In the genomic region with DNA sequence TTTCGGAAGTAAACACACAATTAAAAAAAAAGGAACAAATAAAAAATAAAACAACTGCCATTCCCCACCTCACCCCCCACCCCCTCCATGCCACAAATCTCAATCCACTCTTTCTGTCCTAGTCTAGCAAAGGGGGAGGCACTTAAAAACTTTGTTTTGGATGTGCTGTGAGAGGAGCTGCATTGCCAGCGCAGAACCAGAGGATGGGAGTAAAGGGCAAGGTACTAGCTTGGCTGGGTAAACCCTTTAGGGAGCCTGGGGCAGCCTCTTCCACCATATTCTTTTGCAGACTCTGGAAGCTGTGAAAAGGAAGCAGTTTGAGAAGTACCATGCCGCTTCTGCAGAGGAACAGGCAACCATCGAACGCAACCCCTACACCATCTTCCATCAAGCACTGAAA, we compare ENCODE assay signal across 2 cellular contexts.
TF ChIP-seq lines count a peak whose summit lies in the region.

No MANE protein-coding gene starts in this region.

TF ChIP-seq in SK-N-SH, 30 proteins besides CTCF, POLR2A, EP300 and RAD21:
- TF ChIP-seq, protein P1, sequence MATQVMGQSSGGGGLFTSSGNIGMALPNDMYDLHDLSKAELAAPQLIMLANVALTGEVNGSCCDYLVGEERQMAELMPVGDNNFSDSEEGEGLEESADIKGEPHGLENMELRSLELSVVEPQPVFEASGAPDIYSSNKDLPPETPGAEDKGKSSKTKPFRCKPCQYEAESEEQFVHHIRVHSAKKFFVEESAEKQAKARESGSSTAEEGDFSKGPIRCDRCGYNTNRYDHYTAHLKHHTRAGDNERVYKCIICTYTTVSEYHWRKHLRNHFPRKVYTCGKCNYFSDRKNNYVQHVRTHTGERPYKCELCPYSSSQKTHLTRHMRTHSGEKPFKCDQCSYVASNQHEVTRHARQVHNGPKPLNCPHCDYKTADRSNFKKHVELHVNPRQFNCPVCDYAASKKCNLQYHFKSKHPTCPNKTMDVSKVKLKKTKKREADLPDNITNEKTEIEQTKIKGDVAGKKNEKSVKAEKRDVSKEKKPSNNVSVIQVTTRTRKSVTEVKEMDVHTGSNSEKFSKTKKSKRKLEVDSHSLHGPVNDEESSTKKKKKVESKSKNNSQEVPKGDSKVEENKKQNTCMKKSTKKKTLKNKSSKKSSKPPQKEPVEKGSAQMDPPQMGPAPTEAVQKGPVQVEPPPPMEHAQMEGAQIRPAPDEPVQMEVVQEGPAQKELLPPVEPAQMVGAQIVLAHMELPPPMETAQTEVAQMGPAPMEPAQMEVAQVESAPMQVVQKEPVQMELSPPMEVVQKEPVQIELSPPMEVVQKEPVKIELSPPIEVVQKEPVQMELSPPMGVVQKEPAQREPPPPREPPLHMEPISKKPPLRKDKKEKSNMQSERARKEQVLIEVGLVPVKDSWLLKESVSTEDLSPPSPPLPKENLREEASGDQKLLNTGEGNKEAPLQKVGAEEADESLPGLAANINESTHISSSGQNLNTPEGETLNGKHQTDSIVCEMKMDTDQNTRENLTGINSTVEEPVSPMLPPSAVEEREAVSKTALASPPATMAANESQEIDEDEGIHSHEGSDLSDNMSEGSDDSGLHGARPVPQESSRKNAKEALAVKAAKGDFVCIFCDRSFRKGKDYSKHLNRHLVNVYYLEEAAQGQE (IDR thresholded peaks at IDR 0.05; ENCODE audit: low read depth, low read length), result no peak
- TF ChIP-seq RCOR1 (IDR thresholded peaks at IDR 0.05; ENCODE audit: low read length) (no peak), GATA2 (CRISPR knock-in tag; IDR thresholded peaks at IDR 0.05) (no peak), MXI1 (IDR thresholded peaks at IDR 0.05; ENCODE audit: low read depth, low read length) (no peak), CHD2 (IDR thresholded peaks at IDR 0.05; ENCODE audit: low read length, partially characterized antibody) (no peak), EZH2phosphoT487 (IDR thresholded peaks at IDR 0.05; ENCODE audit: borderline replicate concordance, low read depth) (no peak), TEAD4 (IDR thresholded peaks at IDR 0.05; ENCODE audit: borderline replicate concordance, insufficient read depth) (no peak), GABPA (IDR thresholded peaks at IDR 0.05; ENCODE audit: low read depth) (no peak), JUND (IDR thresholded peaks at IDR 0.05) (no peak), ELF1 (IDR thresholded peaks at IDR 0.05) (no peak), YY1 (IDR thresholded peaks at IDR 0.05; ENCODE audit: low read depth) (no peak), NRF1 (IDR thresholded peaks at IDR 0.05; ENCODE audit: low read depth, low read length) (no peak), RXRA (IDR thresholded peaks at IDR 0.05; ENCODE audit: borderline replicate concordance, low read depth) (no peak), FOXJ3 (CRISPR knock-in tag; IDR thresholded peaks at IDR 0.05) (no peak), NFIC (IDR thresholded peaks at IDR 0.05; ENCODE audit: borderline replicate concordance) (no peak), SIN3A (IDR thresholded peaks at IDR 0.05; ENCODE audit: borderline replicate concordance, low read depth, low read length) (no peak)
- TF ChIP-seq, protein P2, sequence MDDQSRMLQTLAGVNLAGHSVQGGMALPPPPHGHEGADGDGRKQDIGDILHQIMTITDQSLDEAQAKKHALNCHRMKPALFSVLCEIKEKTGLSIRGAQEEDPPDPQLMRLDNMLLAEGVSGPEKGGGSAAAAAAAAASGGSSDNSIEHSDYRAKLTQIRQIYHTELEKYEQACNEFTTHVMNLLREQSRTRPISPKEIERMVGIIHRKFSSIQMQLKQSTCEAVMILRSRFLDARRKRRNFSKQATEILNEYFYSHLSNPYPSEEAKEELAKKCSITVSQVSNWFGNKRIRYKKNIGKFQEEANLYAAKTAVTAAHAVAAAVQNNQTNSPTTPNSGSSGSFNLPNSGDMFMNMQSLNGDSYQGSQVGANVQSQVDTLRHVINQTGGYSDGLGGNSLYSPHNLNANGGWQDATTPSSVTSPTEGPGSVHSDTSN (IDR thresholded peaks at IDR 0.05), result no peak
- TF ChIP-seq, protein P3, sequence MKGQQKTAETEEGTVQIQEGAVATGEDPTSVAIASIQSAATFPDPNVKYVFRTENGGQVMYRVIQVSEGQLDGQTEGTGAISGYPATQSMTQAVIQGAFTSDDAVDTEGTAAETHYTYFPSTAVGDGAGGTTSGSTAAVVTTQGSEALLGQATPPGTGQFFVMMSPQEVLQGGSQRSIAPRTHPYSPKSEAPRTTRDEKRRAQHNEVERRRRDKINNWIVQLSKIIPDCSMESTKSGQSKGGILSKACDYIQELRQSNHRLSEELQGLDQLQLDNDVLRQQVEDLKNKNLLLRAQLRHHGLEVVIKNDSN (IDR thresholded peaks at IDR 0.05; ENCODE audit: borderline replicate concordance, low read depth), result no peak
- TF ChIP-seq, protein P4, sequence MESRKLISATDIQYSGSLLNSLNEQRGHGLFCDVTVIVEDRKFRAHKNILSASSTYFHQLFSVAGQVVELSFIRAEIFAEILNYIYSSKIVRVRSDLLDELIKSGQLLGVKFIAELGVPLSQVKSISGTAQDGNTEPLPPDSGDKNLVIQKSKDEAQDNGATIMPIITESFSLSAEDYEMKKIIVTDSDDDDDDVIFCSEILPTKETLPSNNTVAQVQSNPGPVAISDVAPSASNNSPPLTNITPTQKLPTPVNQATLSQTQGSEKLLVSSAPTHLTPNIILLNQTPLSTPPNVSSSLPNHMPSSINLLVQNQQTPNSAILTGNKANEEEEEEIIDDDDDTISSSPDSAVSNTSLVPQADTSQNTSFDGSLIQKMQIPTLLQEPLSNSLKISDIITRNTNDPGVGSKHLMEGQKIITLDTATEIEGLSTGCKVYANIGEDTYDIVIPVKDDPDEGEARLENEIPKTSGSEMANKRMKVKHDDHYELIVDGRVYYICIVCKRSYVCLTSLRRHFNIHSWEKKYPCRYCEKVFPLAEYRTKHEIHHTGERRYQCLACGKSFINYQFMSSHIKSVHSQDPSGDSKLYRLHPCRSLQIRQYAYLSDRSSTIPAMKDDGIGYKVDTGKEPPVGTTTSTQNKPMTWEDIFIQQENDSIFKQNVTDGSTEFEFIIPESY (IDR thresholded peaks at IDR 0.05; ENCODE audit: borderline replicate concordance, low read depth), result no peak
- TF ChIP-seq, protein P5, sequence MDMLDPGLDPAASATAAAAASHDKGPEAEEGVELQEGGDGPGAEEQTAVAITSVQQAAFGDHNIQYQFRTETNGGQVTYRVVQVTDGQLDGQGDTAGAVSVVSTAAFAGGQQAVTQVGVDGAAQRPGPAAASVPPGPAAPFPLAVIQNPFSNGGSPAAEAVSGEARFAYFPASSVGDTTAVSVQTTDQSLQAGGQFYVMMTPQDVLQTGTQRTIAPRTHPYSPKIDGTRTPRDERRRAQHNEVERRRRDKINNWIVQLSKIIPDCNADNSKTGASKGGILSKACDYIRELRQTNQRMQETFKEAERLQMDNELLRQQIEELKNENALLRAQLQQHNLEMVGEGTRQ (IDR thresholded peaks at IDR 0.05; ENCODE audit: borderline replicate concordance, low read depth, low read length), result no peak

TF ChIP-seq in SK-N-SH treated with all-trans-retinoic acid at 6 μM for 48 hours, 23 proteins besides CTCF, POLR2A, EP300 and RAD21:
- no peak for TF ChIP-seq GLIS3 (CRISPR knock-in tag; IDR thresholded peaks at IDR 0.05)
- TF ChIP-seq TCF4 (CRISPR knock-in tag; IDR thresholded peaks at IDR 0.05; ENCODE audit: borderline replicate concordance), result no peak
- TF ChIP-seq TOX (CRISPR knock-in tag; IDR thresholded peaks at IDR 0.05; ENCODE audit: borderline replicate concordance), result no peak
- TF ChIP-seq, protein P6, sequence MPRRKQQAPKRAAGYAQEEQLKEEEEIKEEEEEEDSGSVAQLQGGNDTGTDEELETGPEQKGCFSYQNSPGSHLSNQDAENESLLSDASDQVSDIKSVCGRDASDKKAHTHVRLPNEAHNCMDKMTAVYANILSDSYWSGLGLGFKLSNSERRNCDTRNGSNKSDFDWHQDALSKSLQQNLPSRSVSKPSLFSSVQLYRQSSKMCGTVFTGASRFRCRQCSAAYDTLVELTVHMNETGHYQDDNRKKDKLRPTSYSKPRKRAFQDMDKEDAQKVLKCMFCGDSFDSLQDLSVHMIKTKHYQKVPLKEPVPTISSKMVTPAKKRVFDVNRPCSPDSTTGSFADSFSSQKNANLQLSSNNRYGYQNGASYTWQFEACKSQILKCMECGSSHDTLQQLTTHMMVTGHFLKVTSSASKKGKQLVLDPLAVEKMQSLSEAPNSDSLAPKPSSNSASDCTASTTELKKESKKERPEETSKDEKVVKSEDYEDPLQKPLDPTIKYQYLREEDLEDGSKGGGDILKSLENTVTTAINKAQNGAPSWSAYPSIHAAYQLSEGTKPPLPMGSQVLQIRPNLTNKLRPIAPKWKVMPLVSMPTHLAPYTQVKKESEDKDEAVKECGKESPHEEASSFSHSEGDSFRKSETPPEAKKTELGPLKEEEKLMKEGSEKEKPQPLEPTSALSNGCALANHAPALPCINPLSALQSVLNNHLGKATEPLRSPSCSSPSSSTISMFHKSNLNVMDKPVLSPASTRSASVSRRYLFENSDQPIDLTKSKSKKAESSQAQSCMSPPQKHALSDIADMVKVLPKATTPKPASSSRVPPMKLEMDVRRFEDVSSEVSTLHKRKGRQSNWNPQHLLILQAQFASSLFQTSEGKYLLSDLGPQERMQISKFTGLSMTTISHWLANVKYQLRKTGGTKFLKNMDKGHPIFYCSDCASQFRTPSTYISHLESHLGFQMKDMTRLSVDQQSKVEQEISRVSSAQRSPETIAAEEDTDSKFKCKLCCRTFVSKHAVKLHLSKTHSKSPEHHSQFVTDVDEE (CRISPR knock-in tag; IDR thresholded peaks at IDR 0.05), result no peak
- TF ChIP-seq, protein P7, sequence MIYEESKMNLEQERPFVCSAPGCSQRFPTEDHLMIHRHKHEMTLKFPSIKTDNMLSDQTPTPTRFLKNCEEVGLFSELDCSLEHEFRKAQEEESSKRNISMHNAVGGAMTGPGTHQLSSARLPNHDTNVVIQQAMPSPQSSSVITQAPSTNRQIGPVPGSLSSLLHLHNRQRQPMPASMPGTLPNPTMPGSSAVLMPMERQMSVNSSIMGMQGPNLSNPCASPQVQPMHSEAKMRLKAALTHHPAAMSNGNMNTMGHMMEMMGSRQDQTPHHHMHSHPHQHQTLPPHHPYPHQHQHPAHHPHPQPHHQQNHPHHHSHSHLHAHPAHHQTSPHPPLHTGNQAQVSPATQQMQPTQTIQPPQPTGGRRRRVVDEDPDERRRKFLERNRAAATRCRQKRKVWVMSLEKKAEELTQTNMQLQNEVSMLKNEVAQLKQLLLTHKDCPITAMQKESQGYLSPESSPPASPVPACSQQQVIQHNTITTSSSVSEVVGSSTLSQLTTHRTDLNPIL (CRISPR knock-in tag; IDR thresholded peaks at IDR 0.05; ENCODE audit: low read depth), result no peak
- TF ChIP-seq OSR1 (CRISPR knock-in tag; IDR thresholded peaks at IDR 0.05), result no peak
- no peak for TF ChIP-seq BACH2 (CRISPR knock-in tag; IDR thresholded peaks at IDR 0.05; ENCODE audit: borderline replicate concordance)
- TF ChIP-seq, protein P8, sequence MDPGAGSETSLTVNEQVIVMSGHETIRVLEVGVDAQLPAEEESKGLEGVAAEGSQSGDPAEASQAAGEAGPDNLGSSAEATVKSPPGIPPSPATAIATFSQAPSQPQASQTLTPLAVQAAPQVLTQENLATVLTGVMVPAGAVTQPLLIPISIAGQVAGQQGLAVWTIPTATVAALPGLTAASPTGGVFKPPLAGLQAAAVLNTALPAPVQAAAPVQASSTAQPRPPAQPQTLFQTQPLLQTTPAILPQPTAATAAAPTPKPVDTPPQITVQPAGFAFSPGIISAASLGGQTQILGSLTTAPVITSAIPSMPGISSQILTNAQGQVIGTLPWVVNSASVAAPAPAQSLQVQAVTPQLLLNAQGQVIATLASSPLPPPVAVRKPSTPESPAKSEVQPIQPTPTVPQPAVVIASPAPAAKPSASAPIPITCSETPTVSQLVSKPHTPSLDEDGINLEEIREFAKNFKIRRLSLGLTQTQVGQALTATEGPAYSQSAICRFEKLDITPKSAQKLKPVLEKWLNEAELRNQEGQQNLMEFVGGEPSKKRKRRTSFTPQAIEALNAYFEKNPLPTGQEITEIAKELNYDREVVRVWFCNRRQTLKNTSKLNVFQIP (CRISPR knock-in tag; IDR thresholded peaks at IDR 0.05; ENCODE audit: borderline replicate concordance, low read depth), result no peak
- TF ChIP-seq, protein P9, sequence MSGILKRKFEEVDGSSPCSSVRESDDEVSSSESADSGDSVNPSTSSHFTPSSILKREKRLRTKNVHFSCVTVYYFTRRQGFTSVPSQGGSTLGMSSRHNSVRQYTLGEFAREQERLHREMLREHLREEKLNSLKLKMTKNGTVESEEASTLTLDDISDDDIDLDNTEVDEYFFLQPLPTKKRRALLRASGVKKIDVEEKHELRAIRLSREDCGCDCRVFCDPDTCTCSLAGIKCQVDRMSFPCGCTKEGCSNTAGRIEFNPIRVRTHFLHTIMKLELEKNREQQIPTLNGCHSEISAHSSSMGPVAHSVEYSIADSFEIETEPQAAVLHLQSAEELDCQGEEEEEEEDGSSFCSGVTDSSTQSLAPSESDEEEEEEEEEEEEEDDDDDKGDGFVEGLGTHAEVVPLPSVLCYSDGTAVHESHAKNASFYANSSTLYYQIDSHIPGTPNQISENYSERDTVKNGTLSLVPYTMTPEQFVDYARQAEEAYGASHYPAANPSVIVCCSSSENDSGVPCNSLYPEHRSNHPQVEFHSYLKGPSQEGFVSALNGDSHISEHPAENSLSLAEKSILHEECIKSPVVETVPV (CRISPR knock-in tag; IDR thresholded peaks at IDR 0.05), result no peak
- TF ChIP-seq ZNF565 (CRISPR knock-in tag; conservative IDR thresholded peaks at IDR 0.05; ENCODE audit: low read depth), result no peak
- no peak for TF ChIP-seq ARNTL (CRISPR knock-in tag; IDR thresholded peaks at IDR 0.05; ENCODE audit: borderline replicate concordance, low read depth)
- TF ChIP-seq ZNF70 (CRISPR knock-in tag; IDR thresholded peaks at IDR 0.05), result no peak
- TF ChIP-seq ZFP3 (CRISPR knock-in tag; IDR thresholded peaks at IDR 0.05), result no peak
